Comparison of ENCODE assay signal across 29 cellular contexts in the genomic region with DNA sequence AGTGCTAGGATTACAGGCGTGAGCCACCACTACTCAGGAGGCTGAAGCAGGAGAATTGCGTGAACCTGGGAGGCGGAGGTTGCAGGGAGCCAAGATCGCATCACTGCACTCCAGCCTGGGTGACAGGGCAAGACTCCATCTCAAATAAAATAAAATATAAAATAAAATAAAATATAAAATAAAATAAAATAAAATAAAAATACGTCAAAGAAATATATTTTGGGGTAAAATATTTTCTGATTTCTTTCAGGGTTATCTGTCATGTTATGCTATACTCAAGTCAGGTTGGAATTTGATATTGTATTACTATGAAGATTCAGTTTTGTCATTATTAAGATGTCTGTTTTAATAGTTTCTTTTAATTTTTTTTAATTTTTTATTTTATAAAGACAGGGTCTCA.
"Had no signal": no experiment of that assay in that cellular context is flagged by ENCODE, and none has a peak within 500 bp of the region (broad histone marks: within the 10 kb centered on the region; RNA-seq: fewer than 3 reads in every experiment).

No MANE protein-coding gene starts in this region.

- H3K4me1 ChIP-seq: stomach, suprapubic skin, testis, thyroid gland, tibial artery, tibial nerve, transverse colon, upper lobe of left lung, upper lobe of right lung, uterus, vagina had no signal

- FAIRE-seq: urothelium cell line had no signal

- H3K9me3 Mint-ChIP-seq: stimulated activated effector memory CD8-positive, alpha-beta T cell treated with anti-CD3 and anti-CD28 coated beads, Interleukin-12 subunit alpha, Interleukin-12 subunit beta, amount 100 ng/mL, for 72 hours; stimulated activated memory B cell treated with anti-CD40 and anti-IgM and Interleukin-4, amounts not matched to agents 10 μg/mL and 1 μg/mL and 100 μg/mL, for 72 hours; stimulated activated naive B cell treated with anti-CD40 and anti-IgM and Interleukin-4, amounts not matched to agents 10 μg/mL and 1 μg/mL and 100 μg/mL, for 72 hours; stimulated activated naive CD8-positive, alpha-beta T cell treated with anti-CD3 and anti-CD28 coated beads, Interleukin-15, amount 100 ng/mL, for 72 hours; stimulated activated naive CD8-positive, alpha-beta T cell treated with anti-CD3 and anti-CD28 coated beads, Interleukin-15, Interleukin-2, amounts not matched to agents 100 ng/mL and 50 ng/mL, for 24 hours; type B pancreatic cell had no signal

- DNase-seq: stimulated activated CD4-positive, alpha-beta T cell treated with anti-CD3 and anti-CD28 coated beads, Interleukin-2, amount 100 ng/mL, for 48 hours; stimulated activated CD4-positive, alpha-beta T cell treated with anti-CD3 and anti-CD28 coated beads, Interleukin-4, amount 100 ng/mL, for 1 hour; stimulated activated CD4-positive, alpha-beta T cell treated with anti-CD3 and anti-CD28 coated beads, Interleukin-4, amount 100 ng/mL, for 24 hours; stimulated activated CD4-positive, alpha-beta T cell treated with anti-CD3 and anti-CD28 coated beads, Interleukin-4, amount 100 ng/mL, for 4 hours; stimulated activated CD8-positive, alpha-beta memory T cell treated with anti-CD3 and anti-CD28 coated beads, Interleukin-4, amount 100 ng/mL, for 48 hours; stimulated activated naive B cell treated with anti-CD40 and anti-IgM and Interleukin-4, amounts not matched to agents 10 μg/mL and 1 μg/mL and 100 μg/mL, for 72 hours; stimulated activated naive CD4-positive, alpha-beta T cell; stimulated activated naive CD4-positive, alpha-beta T cell treated with Interleukin-2 at 50 U/mL for 16 hours; stimulated activated naive CD8-positive, alpha-beta T cell treated with anti-CD3 and anti-CD28 coated beads, Interleukin-15, amount 100 ng/mL, for 72 hours; stimulated activated naive CD8-positive, alpha-beta T cell treated with anti-CD3 and anti-CD28 coated beads, Interleukin-15, Interleukin-2, amounts not matched to agents 100 U/mL and 50 U/mL, for 24 hours; stomach; substantia nigra; testis; thyroid gland; tibial artery; transverse colon; trophoblast cell; upper lobe of left lung; upper lobe of right lung; uterus had no signal

- ATAC-seq: stimulated activated effector memory CD8-positive, alpha-beta T cell treated with anti-CD3 and anti-CD28 coated beads, Interleukin-12 subunit alpha, Interleukin-12 subunit beta, amount 100 ng/mL, for 72 hours; stimulated activated memory B cell treated with anti-CD40 and anti-IgM and Interleukin-4, amounts not matched to agents 10 μg/mL and 1 μg/mL and 100 μg/mL, for 72 hours; stimulated activated naive B cell treated with anti-CD40 and anti-IgM and Interleukin-4, amounts not matched to agents 10 μg/mL and 1 μg/mL and 100 μg/mL, for 72 hours; stimulated activated naive CD8-positive, alpha-beta T cell treated with anti-CD3 and anti-CD28 coated beads, Interleukin-15, amount 100 ng/mL, for 72 hours; stimulated activated naive CD8-positive, alpha-beta T cell treated with anti-CD3 and anti-CD28 coated beads, Interleukin-15, Interleukin-2, amounts not matched to agents 100 U/mL and 50 U/mL, for 24 hours; upper lobe of right lung had no signal

- H3K4me1 Mint-ChIP-seq: stimulated activated effector memory CD8-positive, alpha-beta T cell treated with anti-CD3 and anti-CD28 coated beads, Interleukin-12 subunit alpha, Interleukin-12 subunit beta, amount 100 ng/mL, for 72 hours; stimulated activated memory B cell treated with anti-CD40 and anti-IgM and Interleukin-4, amounts not matched to agents 10 μg/mL and 1 μg/mL and 100 μg/mL, for 72 hours; stimulated activated naive B cell treated with anti-CD40 and anti-IgM and Interleukin-4, amounts not matched to agents 10 μg/mL and 1 μg/mL and 100 μg/mL, for 72 hours; stimulated activated naive CD8-positive, alpha-beta T cell treated with anti-CD3 and anti-CD28 coated beads, Interleukin-15, amount 100 ng/mL, for 72 hours had no signal

- H3K4me3 Mint-ChIP-seq: stimulated activated effector memory CD8-positive, alpha-beta T cell treated with anti-CD3 and anti-CD28 coated beads, Interleukin-12 subunit alpha, Interleukin-12 subunit beta, amount 100 ng/mL, for 72 hours; stimulated activated memory B cell treated with anti-CD40 and anti-IgM and Interleukin-4, amounts not matched to agents 10 μg/mL and 1 μg/mL and 100 μg/mL, for 72 hours; stimulated activated naive B cell treated with anti-CD40 and anti-IgM and Interleukin-4, amounts not matched to agents 10 μg/mL and 1 μg/mL and 100 μg/mL, for 72 hours; stimulated activated naive CD8-positive, alpha-beta T cell treated with anti-CD3 and anti-CD28 coated beads, Interleukin-15, amount 100 ng/mL, for 72 hours; stimulated activated naive CD8-positive, alpha-beta T cell treated with anti-CD3 and anti-CD28 coated beads, Interleukin-15, Interleukin-2, amounts not matched to agents 100 ng/mL and 50 ng/mL, for 24 hours; type B pancreatic cell had no signal

- H3K27me3 ChIP-seq: stomach, suprapubic skin, testis, thyroid gland, tibial artery, tibial nerve, transverse colon, upper lobe of left lung, upper lobe of right lung, uterus, vagina had no signal

- H3K36me3 Mint-ChIP-seq: stimulated activated effector memory CD8-positive, alpha-beta T cell treated with anti-CD3 and anti-CD28 coated beads, Interleukin-12 subunit alpha, Interleukin-12 subunit beta, amount 100 ng/mL, for 72 hours; stimulated activated memory B cell treated with anti-CD40 and anti-IgM and Interleukin-4, amounts not matched to agents 10 μg/mL and 1 μg/mL and 100 μg/mL, for 72 hours; stimulated activated naive B cell treated with anti-CD40 and anti-IgM and Interleukin-4, amounts not matched to agents 10 μg/mL and 1 μg/mL and 100 μg/mL, for 72 hours; type B pancreatic cell had no signal

- H3K27ac Mint-ChIP-seq: stimulated activated effector memory CD8-positive, alpha-beta T cell treated with anti-CD3 and anti-CD28 coated beads, Interleukin-12 subunit alpha, Interleukin-12 subunit beta, amount 100 ng/mL, for 72 hours; stimulated activated memory B cell treated with anti-CD40 and anti-IgM and Interleukin-4, amounts not matched to agents 10 μg/mL and 1 μg/mL and 100 μg/mL, for 72 hours; stimulated activated naive B cell treated with anti-CD40 and anti-IgM and Interleukin-4, amounts not matched to agents 10 μg/mL and 1 μg/mL and 100 μg/mL, for 72 hours; stimulated activated naive CD8-positive, alpha-beta T cell treated with anti-CD3 and anti-CD28 coated beads, Interleukin-15, amount 100 ng/mL, for 72 hours; stimulated activated naive CD8-positive, alpha-beta T cell treated with anti-CD3 and anti-CD28 coated beads, Interleukin-15, Interleukin-2, amounts not matched to agents 100 ng/mL and 50 ng/mL, for 24 hours; type B pancreatic cell had no signal

- H3K27me3 Mint-ChIP-seq: stimulated activated memory B cell treated with anti-CD40 and anti-IgM and Interleukin-4, amounts not matched to agents 10 μg/mL and 1 μg/mL and 100 μg/mL, for 72 hours had no signal

- H3K27ac ChIP-seq: stomach, suprapubic skin, testis, thoracic aorta, thyroid gland, tibial artery, tibial nerve, transverse colon, upper lobe of left lung, upper lobe of right lung, uterus, vagina had no signal
